1 cellular context compared by ENCODE assay signal in genomic region chr2:27198627-27199026, GRCh38.
TF ChIP-seq lines count a peak whose summit lies in the region.

No MANE protein-coding gene starts in this region.

TF ChIP-seq in HepG2, 621 proteins besides CTCF, POLR2A, EP300 and RAD21:
- TF ChIP-seq ZMYM3 (CRISPR knock-in tag; IDR thresholded peaks at IDR 0.05) = no peak
- peak; percentile 37; the same call in 1 of the 2 replicates for TF ChIP-seq ZFX (CRISPR knock-in tag; IDR thresholded peaks at IDR 0.05; ENCODE audit: low read depth)
- TF ChIP-seq ZNF749 (CRISPR knock-in tag; IDR thresholded peaks at IDR 0.05; ENCODE audit: borderline replicate concordance) = 0 out of 2 replicates have a peak, but pooled peaks have one; percentile 45
